ENCODE assay signal across 1 cellular context in the genomic region with DNA sequence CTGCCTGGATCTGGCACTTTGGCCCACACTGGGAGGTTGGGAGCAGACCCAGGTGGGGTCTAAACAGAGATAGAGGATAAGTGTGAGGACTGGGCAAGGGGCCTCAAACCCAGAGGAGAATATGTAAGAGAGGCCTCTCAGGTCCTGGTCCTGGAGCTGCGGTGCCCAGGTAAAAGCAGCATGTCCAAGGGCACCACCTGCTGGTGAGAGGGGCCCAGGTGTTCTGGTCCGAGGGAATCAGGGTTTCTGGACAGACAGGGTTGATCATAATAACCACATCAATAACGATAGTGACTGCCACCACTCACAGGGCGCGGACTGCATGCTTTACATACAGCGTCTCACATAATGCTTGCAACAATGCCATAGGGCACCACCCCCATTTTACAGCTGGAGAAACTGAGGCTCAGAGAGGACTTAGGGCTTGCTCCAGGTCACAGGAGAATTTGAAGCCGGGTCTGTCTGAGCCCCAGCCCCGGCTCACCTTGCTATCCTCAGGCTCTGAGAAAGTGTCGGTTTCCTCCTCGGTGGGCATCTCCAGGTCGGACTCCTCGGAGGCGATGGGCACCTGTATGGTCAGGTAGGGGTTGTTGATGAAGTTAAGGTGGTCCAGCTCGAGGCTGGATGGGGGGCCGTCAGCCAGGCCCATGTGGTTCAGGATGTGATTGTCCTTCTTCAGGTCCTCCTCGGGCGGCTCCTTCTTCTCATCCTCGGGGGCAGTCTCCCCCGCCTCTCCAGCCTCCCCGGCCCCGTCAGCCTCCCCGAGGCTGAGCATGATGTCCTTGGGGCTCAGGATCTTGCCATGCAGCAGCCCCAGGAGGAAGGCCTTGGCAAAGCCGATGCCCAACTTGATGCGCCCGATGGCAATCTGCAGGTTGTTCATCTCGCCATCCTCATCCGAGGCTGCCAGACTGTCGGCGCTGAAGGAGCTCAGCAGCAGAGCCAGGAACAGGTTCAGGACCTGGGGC.
TF ChIP-seq lines count a peak whose summit lies in the region.

No MANE protein-coding gene starts in this region.

TF ChIP-seq in GM12878, 131 proteins besides CTCF, POLR2A, EP300 and RAD21:
- TF ChIP-seq RUNX3 (IDR thresholded peaks at IDR 0.05; ENCODE audit: low read length) (peak; percentile 32; the same call in 1 of the 2 replicates), SMC3 (IDR thresholded peaks at IDR 0.05; ENCODE audit: borderline replicate concordance, low read length) (peak; percentile 75), TCF12 (IDR thresholded peaks at IDR 0.05; ENCODE audit: low read depth, low read length) (0 out of 2 replicates have a peak, but pooled peaks have one; percentile 12), SUZ12 (IDR thresholded peaks at IDR 0.05; ENCODE audit: unreplicated experiment) (no peak), STAT1 (conservative IDR thresholded peaks at IDR 0.05) (0 out of 2 replicates have a peak, but pooled peaks have one; percentile 23)
- TF ChIP-seq, protein P1, sequence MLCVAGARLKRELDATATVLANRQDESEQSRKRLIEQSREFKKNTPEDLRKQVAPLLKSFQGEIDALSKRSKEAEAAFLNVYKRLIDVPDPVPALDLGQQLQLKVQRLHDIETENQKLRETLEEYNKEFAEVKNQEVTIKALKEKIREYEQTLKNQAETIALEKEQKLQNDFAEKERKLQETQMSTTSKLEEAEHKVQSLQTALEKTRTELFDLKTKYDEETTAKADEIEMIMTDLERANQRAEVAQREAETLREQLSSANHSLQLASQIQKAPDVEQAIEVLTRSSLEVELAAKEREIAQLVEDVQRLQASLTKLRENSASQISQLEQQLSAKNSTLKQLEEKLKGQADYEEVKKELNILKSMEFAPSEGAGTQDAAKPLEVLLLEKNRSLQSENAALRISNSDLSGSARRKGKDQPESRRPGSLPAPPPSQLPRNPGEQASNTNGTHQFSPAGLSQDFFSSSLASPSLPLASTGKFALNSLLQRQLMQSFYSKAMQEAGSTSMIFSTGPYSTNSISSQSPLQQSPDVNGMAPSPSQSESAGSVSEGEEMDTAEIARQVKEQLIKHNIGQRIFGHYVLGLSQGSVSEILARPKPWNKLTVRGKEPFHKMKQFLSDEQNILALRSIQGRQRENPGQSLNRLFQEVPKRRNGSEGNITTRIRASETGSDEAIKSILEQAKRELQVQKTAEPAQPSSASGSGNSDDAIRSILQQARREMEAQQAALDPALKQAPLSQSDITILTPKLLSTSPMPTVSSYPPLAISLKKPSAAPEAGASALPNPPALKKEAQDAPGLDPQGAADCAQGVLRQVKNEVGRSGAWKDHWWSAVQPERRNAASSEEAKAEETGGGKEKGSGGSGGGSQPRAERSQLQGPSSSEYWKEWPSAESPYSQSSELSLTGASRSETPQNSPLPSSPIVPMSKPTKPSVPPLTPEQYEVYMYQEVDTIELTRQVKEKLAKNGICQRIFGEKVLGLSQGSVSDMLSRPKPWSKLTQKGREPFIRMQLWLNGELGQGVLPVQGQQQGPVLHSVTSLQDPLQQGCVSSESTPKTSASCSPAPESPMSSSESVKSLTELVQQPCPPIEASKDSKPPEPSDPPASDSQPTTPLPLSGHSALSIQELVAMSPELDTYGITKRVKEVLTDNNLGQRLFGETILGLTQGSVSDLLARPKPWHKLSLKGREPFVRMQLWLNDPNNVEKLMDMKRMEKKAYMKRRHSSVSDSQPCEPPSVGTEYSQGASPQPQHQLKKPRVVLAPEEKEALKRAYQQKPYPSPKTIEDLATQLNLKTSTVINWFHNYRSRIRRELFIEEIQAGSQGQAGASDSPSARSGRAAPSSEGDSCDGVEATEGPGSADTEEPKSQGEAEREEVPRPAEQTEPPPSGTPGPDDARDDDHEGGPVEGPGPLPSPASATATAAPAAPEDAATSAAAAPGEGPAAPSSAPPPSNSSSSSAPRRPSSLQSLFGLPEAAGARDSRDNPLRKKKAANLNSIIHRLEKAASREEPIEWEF (IDR thresholded peaks at IDR 0.05; ENCODE audit: insufficient replicate concordance, low read depth, low read length), result no peak
